ENCODE assay signal across 19 cellular contexts in the genomic region with DNA sequence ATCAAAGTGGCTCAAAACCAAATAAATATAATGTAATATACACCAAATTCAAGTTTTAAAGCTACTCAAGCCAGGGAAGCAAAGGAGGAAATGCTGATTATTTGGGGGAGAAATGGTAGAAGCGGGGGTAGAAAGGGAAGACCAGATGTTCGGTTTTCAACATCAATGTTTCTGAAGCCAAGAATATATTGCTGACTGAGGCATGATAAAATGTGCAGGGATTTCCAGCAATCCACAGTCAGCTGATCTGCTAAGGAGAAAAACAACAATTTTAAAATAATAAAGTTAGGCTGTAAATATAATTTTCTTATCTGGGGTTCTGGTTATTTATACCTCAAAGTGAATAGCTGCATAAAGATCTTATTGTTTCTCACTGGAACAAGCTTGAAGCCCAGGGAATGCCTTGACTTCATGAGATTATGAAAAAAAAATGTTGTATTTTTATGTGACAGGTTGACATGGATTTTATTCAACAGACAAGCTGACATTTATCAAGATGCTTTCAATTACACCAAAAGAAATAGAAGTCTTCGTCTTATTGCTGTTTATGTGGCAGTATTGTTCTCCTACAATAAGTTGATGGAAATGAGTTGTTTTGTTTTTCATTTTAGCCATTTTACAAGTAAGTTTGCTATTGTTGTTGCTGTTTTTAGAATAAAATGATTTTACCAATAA. TPM values are rescaled to one million over a fixed set of nuclear protein-coding genes. Genes with fewer than 3 reads are reported as not detected.
"Had no signal": no experiment of that assay in that cellular context is flagged by ENCODE, and none has a peak within 500 bp of the region (broad histone marks: within the 10 kb centered on the region; RNA-seq: fewer than 3 reads in every experiment).

No MANE protein-coding gene starts in this region.

- H3K4me3 Mint-ChIP-seq: activated B cell treated with CpG ODN at 0.5 μM for 24 hours; activated T-cell treated with anti-CD3 and anti-CD28 coated beads, Interleukin-2, amount 50 U/mL, for 72 hours; central memory CD8-positive, alpha-beta T cell; immature natural killer cell; naive B cell; stimulated activated memory B cell treated with anti-CD40 and anti-IgM and Interleukin-4, amounts not matched to agents 10 μg/mL and 1 μg/mL and 100 μg/mL, for 72 hours had no signal

- H3K27me3 ChIP-seq: transverse colon had no signal

- H3K36me3 ChIP-seq: transverse colon had no signal

- H3K36me3 Mint-ChIP-seq: activated naive CD4-positive, alpha-beta T cell treated with anti-CD3 and anti-CD28 coated beads, Interleukin-2, amount 50 U/mL, for 72 hours; immature natural killer cell; naive B cell; stimulated activated memory B cell treated with anti-CD40 and anti-IgM and Interleukin-4, amounts not matched to agents 10 μg/mL and 1 μg/mL and 100 μg/mL, for 72 hours had no signal

- H3K27me3 Mint-ChIP-seq: stimulated activated memory B cell treated with anti-CD40 and anti-IgM and Interleukin-4, amounts not matched to agents 10 μg/mL and 1 μg/mL and 100 μg/mL, for 72 hours had no signal

- H3K4me1 Mint-ChIP-seq: activated B cell treated with CpG ODN at 0.5 μM for 24 hours; central memory CD8-positive, alpha-beta T cell; immature natural killer cell; naive B cell; stimulated activated memory B cell treated with anti-CD40 and anti-IgM and Interleukin-4, amounts not matched to agents 10 μg/mL and 1 μg/mL and 100 μg/mL, for 72 hours had no signal

- H3K27ac Mint-ChIP-seq: activated B cell treated with CpG ODN at 0.5 μM for 24 hours; activated naive CD4-positive, alpha-beta T cell treated with anti-CD3 and anti-CD28 coated beads, Interleukin-2, amount 50 U/mL, for 72 hours; activated T-cell treated with anti-CD3 and anti-CD28 coated beads, Interleukin-2, amount 50 U/mL, for 72 hours; immature natural killer cell; stimulated activated memory B cell treated with anti-CD40 and anti-IgM and Interleukin-4, amounts not matched to agents 10 μg/mL and 1 μg/mL and 100 μg/mL, for 72 hours had no signal

- ATAC-seq: activated naive CD4-positive, alpha-beta T cell treated with anti-CD3 and anti-CD28 coated beads, Interleukin-2, amount 50 U/mL, for 72 hours; activated T-cell treated with anti-CD3 and anti-CD28 coated beads, Interleukin-2, amount 50 U/mL, for 72 hours; stimulated activated memory B cell treated with anti-CD40 and anti-IgM and Interleukin-4, amounts not matched to agents 10 μg/mL and 1 μg/mL and 100 μg/mL, for 72 hours had no signal

- H3K27ac ChIP-seq: transverse colon had no signal

- DNase-seq: activated B cell treated with CpG ODN at 0.5 μM for 24 hours; activated CD4-positive, alpha-beta T cell treated with anti-CD3 and anti-CD28 coated beads for 48 hours; activated CD8-positive, alpha-beta memory T cell treated with anti-CD3 and anti-CD28 coated beads, Interleukin-2, amount 50 U/mL, for 48 hours; activated gamma-delta T cell; activated T-cell treated with anti-CD3 and anti-CD28 coated beads, Interleukin-2, amount 50 U/mL, for 72 hours; amniotic stem cell; cortex of kidney; effector CD4-positive, alpha-beta T cell; immature natural killer cell; naive B cell; SIG-M5; stimulated activated CD4-positive, alpha-beta T cell treated with anti-CD3 and anti-CD28 coated beads, Interleukin-2, amount 100 ng/mL, for 48 hours; substantia nigra; SW 1271; transverse colon had no signal

- H3K4me3 ChIP-seq: transverse colon had no signal

- H3K9me3 Mint-ChIP-seq: activated B cell treated with CpG ODN at 0.5 μM for 24 hours; activated naive CD4-positive, alpha-beta T cell treated with anti-CD3 and anti-CD28 coated beads, Interleukin-2, amount 50 U/mL, for 72 hours; activated T-cell treated with anti-CD3 and anti-CD28 coated beads, Interleukin-2, amount 50 U/mL, for 72 hours; central memory CD8-positive, alpha-beta T cell; immature natural killer cell; naive B cell; stimulated activated memory B cell treated with anti-CD40 and anti-IgM and Interleukin-4, amounts not matched to agents 10 μg/mL and 1 μg/mL and 100 μg/mL, for 72 hours had no signal

- H3K9me3 ChIP-seq: transverse colon had no signal

- H3K4me1 ChIP-seq: transverse colon had no signal

RNA-seq across cellular contexts. Expression of a gene that starts 28.6 kb away (rescaled TPM):
- total RNA-seq: activated B cell treated with CpG ODN at 0.5 μM for 24 hours; activated naive CD4-positive, alpha-beta T cell treated with anti-CD3 and anti-CD28 coated beads, Interleukin-2, amount 50 U/mL, for 72 hours; T-helper 2 cell treated with Interferon-gamma antibody and Interleukin-4, amounts not matched to agents 100 ng/mL and 5 ng/mL, for 36 hours had no signal
- polyA plus RNA-seq: immature natural killer cell had no signal
